Comparison of ENCODE assay signal across 16 cellular contexts in genomic region chr18:50816767-50817166, GRCh38. TPM values are rescaled to one million over a fixed set of nuclear protein-coding genes. Genes with fewer than 3 reads are reported as not detected.
DNase-seq lines count a peak whose midpoint lies in the region; ATAC-seq and TF ChIP-seq lines count a peak whose summit lies in the region.
"Had no signal": no experiment of that assay in that cellular context is flagged by ENCODE, and none has a peak within 500 bp of the region (broad histone marks: within the 10 kb centered on the region; RNA-seq: fewer than 3 reads in every experiment).

No MANE protein-coding gene starts in this region.

- no peak overlapping the region for H3K9ac ChIP-seq in BLaER1 treated with 17β-estradiol and CSF1 and Interleukin-3, amounts not matched to agents 10 nM and 100 nM
- no peak overlapping the region for H3K9ac ChIP-seq in mammary epithelial cell (ENCODE audit: insufficient read depth, low read length)

- POLR2A ChIA-PET in PC-9 (lab: Charles Lee; ENCODE audit: unreplicated experiment): no interaction called here

- H3K9me3 ChIP-seq in BLaER1 treated with 17β-estradiol and CSF1 and Interleukin-3, amounts not matched to agents 10 nM and 100 nM (replicated peaks in 1 of 11): peaks cover 0 to 9% (median 4%) of the 10 kb centered on the region in 11 experiments; a peak in 16 of 22 replicates
- H3K9me3 ChIP-seq in Peyer's patch: no peaks in the 10 kb centered on the region
- no peaks in the 10 kb centered on the region for H3K9me3 ChIP-seq in mammary epithelial cell (replicated peaks; ENCODE audit: insufficient read depth, low read length)
- H3K9me3 ChIP-seq in PC-9 (ENCODE audit: insufficient read depth, low read depth): no peaks in the 10 kb centered on the region; the same call in 1 of the 2 replicates
- H3K9me3 ChIP-seq: transverse colon had no signal

- DNase-seq in Peyer's patch (peak in 2 of 3 donors; percentile 57 to 67), kidney tubule cell (ENCODE audit: low spot score) (peak; percentile 73), NK-92 (lab: John Stamatoyannopoulos, UW; ENCODE audit: unreplicated experiment) (no peak), NCI-H1417 treated with DMSO at 0.1 percent for 48 hours (lab: John Stamatoyannopoulos, UW) (no peak), mammary epithelial cell (no peak), PC-9 (no peak)
- DNase-seq: activated CD4-positive, alpha-beta T cell treated with anti-CD3 and anti-CD28 coated beads for 1 hour; activated T-cell treated with anti-CD3 and anti-CD28 coated beads, Interleukin-2, amount 50 U/mL, for 48 hours; naive thymus-derived CD4-positive, alpha-beta T cell; NCI-H1105 treated with DMSO at 0.1 percent for 48 hours; transverse colon had no signal

- intact Hi-C loops in mammary epithelial cell (cut with micrococcal nuclease): loop anchor here (5.0 kb wide), 1 partner anchor 716 kb away; no protein-coding TSS in a partner anchor
- intact Hi-C loops in PC-9 (cut with micrococcal nuclease; ENCODE audit: unreplicated experiment): no loop called here

- no peak for TF ChIP-seq CTCF in Peyer's patch (IDR thresholded peaks at IDR 0.05)
- no peak for TF ChIP-seq CTCF in mammary epithelial cell (conservative IDR thresholded peaks at IDR 0.05 in 1 of 2, IDR thresholded peaks at IDR 0.05 in 1 of 2; ENCODE audit: extremely low read depth in 1 of 2, insufficient read depth in 1 of 2, low read depth in 1 of 2, low read length in 2 of 2)
- no peak for TF ChIP-seq CTCF in PC-9 (conservative IDR thresholded peaks at IDR 0.05)

- no peak overlapping the region for H3K4me3 ChIP-seq in BLaER1 treated with 17β-estradiol and CSF1 and Interleukin-3, amounts not matched to agents 10 nM and 100 nM
- H3K4me3 ChIP-seq in Peyer's patch (no peak overlapping the region), mammary epithelial cell (replicated peaks in 1 of 3; ENCODE audit: insufficient read depth in 1 of 3, low read depth in 2 of 3, low read length in 3 of 3) (no peak overlapping the region), PC-9 (no peak overlapping the region)
- H3K4me3 ChIP-seq: cardiac muscle cell, skin epidermis, transverse colon had no signal

- H3K27me3 ChIP-seq in BLaER1 treated with 17β-estradiol and CSF1 and Interleukin-3, amounts not matched to agents 10 nM and 100 nM: peaks cover 0 to 24% (median 11%) of the 10 kb centered on the region in 11 experiments; a peak in 13 of 22 replicates
- H3K27me3 ChIP-seq in Peyer's patch (no peaks in the 10 kb centered on the region), mammary epithelial cell (ENCODE audit: insufficient read depth, low read length) (no peaks in the 10 kb centered on the region), PC-9 (ENCODE audit: insufficient read depth, low read depth) (no peaks in the 10 kb centered on the region)
- H3K27me3 ChIP-seq: cardiac muscle cell, transverse colon had no signal

- no peaks in the 10 kb centered on the region for H3K9me2 ChIP-seq in PC-9 (ENCODE audit: insufficient read depth)

- 90% methylated on average over 4 of the region's 4 CpGs for WGBS in mammary epithelial cell (ENCODE audit: low coverage, missing lambda C conversion rate)

- H3K4me1 ChIP-seq in BLaER1 treated with 17β-estradiol and CSF1 and Interleukin-3, amounts not matched to agents 10 nM and 100 nM: peaks cover 46 to 81% (median 70%) of the 10 kb centered on the region in 10 experiments
- H3K4me1 ChIP-seq in Peyer's patch: peaks cover 4 to 21% (median 7%) of the 10 kb centered on the region in 4 donors
- H3K4me1 ChIP-seq in mammary epithelial cell (ENCODE audit: insufficient read depth, low read length): peaks cover 12% of the 10 kb centered on the region
- peaks cover 12% of the 10 kb centered on the region for H3K4me1 ChIP-seq in PC-9 (replicated peaks; ENCODE audit: insufficient read depth)

- in situ Hi-C loops in mammary epithelial cell (cut with MboI; ENCODE audit: low sequenced_read_pairs in 2 of 2): loop anchor here (5.0 to 10.0 kb wide), 2 partner anchors 228 to 236 kb away; no protein-coding TSS in a partner anchor

- TF ChIP-seq POLR2A in Peyer's patch (IDR thresholded peaks at IDR 0.05): no peak

- H3F3A ChIP-seq in PC-9 (ENCODE audit: insufficient read depth, low read depth): no peaks in the 10 kb centered on the region

- no peak overlapping the region for H3K27ac ChIP-seq in BLaER1 treated with 17β-estradiol and CSF1 and Interleukin-3, amounts not matched to agents 10 nM and 100 nM
- H3K27ac ChIP-seq in Peyer's patch (peak overlapping the region in 1 of 4 donors; percentile 38), mammary epithelial cell (ENCODE audit: insufficient read depth, low read depth, low read length) (no peak overlapping the region), PC-9 (no peak overlapping the region)
- H3K27ac ChIP-seq: cardiac muscle cell, epithelial cell of prostate, skin epidermis, transverse colon had no signal

- peak overlapping the region in 10 of 11 experiments; percentile 26 to 87 (median 58); a peak in 17 of 22 replicates for H3K4me2 ChIP-seq in BLaER1 treated with 17β-estradiol and CSF1 and Interleukin-3, amounts not matched to agents 10 nM and 100 nM
- H3K4me2 ChIP-seq in mammary epithelial cell (ENCODE audit: insufficient read depth, low read depth, low read length): no peak overlapping the region
- no peak overlapping the region for H3K4me2 ChIP-seq in PC-9

- H2AFZ ChIP-seq in mammary epithelial cell (ENCODE audit: low read depth, low read length) (no peak overlapping the region), PC-9 (no peak overlapping the region)

- CTCF ChIA-PET in mammary epithelial cell (lab: Charles Lee; ENCODE audit: low non-redundant PET) (interaction anchor here (1.0 kb wide), 1 partner anchor 381 kb away, joined by 10 read pairs; the partner anchor contains the start of gene MEX3C), PC-9 (lab: Charles Lee) (no interaction called here)

- ATAC-seq in GM21515 (IDR thresholded peaks at IDR 0.05; ENCODE audit: unreplicated experiment): peak; percentile 50
- ATAC-seq: naive thymus-derived CD4-positive, alpha-beta T cell had no signal

- no peaks in the 10 kb centered on the region for H4K20me1 ChIP-seq in BLaER1 treated with 17β-estradiol and CSF1 and Interleukin-3, amounts not matched to agents 10 nM and 100 nM
- H4K20me1 ChIP-seq in mammary epithelial cell (ENCODE audit: insufficient read depth, low read length) (no peaks in the 10 kb centered on the region), PC-9 (ENCODE audit: insufficient read depth) (no peaks in the 10 kb centered on the region)

- no TSS peak for BruUV-seq in mammary epithelial cell (replicated peaks; lab: Mats Ljungman, UMichigan)
- no TSS peak for BruUV-seq in PC-9 (replicated peaks; lab: Mats Ljungman, UMichigan)

- no peaks in the 10 kb centered on the region for H3K36me3 ChIP-seq in BLaER1 treated with 17β-estradiol and CSF1 and Interleukin-3, amounts not matched to agents 10 nM and 100 nM
- H3K36me3 ChIP-seq in Peyer's patch: no peaks in the 10 kb centered on the region
- H3K36me3 ChIP-seq in mammary epithelial cell (ENCODE audit: insufficient read depth, low read length): no peaks in the 10 kb centered on the region
- no peaks in the 10 kb centered on the region for H3K36me3 ChIP-seq in PC-9 (ENCODE audit: low read depth)
- H3K36me3 ChIP-seq: cardiac muscle cell, transverse colon had no signal

- dilution Hi-C loops in mammary epithelial cell (cut with HindIII; ENCODE audit: low sequenced_read_pairs): no loop called here

- H3K79me2 ChIP-seq in mammary epithelial cell (ENCODE audit: insufficient read depth, low read length): no peaks in the 10 kb centered on the region
- no peaks in the 10 kb centered on the region for H3K79me2 ChIP-seq in PC-9 (ENCODE audit: low read depth)

RNA-seq across cellular contexts. Expression of gene MRO, which starts 3.0 kb away (rescaled TPM):
- total RNA-seq in Peyer's patch: 10 to 100 TPM in 1 of 4 donors, 1 to 10 TPM in 2, not detected in 1; 4.8 to 17.5 (median 6.7) TPM
- not detected for total RNA-seq in mammary epithelial cell
- not detected for polyA plus RNA-seq in mammary epithelial cell
- polyA minus RNA-seq in mammary epithelial cell: not detected
- total RNA-seq in PC-9 (2021): not detected in 2 replicates
- total RNA-seq: cardiac muscle cell; naive thymus-derived CD4-positive, alpha-beta T cell had no signal
- polyA plus RNA-seq: cardiac muscle cell; naive thymus-derived CD4-positive, alpha-beta T cell had no signal

Comparison
In these comparisons a context has a peak if more than half of its experiments do, and no peak if none do; other contexts are left out.
1. H3K4me2 ChIP-seq: peak in BLaER1 treated with 17β-estradiol and CSF1 and Interleukin-3, amounts not matched to agents 10 nM and 100 nM (10 of 11); none in mammary epithelial cell (single experiment) and PC-9 (single experiment).
2. DNase-seq: peak in Peyer's patch (2 of 3) and kidney tubule cell (single experiment); none in NK-92 (single experiment), NCI-H1417 treated with DMSO at 0.1 percent for 48 hours (single experiment), mammary epithelial cell (single experiment) and PC-9 (0 of 2).